ENCODE assay signal across 35 cellular contexts in genomic region chr4:122973465-122973864, GRCh38.
"Had no signal": no experiment of that assay in that cellular context is flagged by ENCODE, and none has a peak within 500 bp of the region (broad histone marks: within the 10 kb centered on the region; RNA-seq: fewer than 3 reads in every experiment).

No MANE protein-coding gene starts in this region.

- H3K27me3 ChIP-seq: MG63 had no signal

- DNase-seq: Karpas-422, Kasumi-1, MG63, MM.1S, MV-4-11, NCI-H1048, NCI-H1092, NCI-H1092 treated with DMSO at 0.1 percent for 48 hours, NCI-H1105, NCI-H1105 treated with DMSO at 0.1 percent for 48 hours, NCI-H1417, NCI-H1417 treated with DMSO at 0.1 percent for 48 hours, NCI-H1436, NCI-H1436 treated with DMSO at 0.1 percent for 48 hours, NCI-H146, NCI-H1694, NCI-H1694 treated with DMSO at 0.1 percent for 48 hours, NCI-H187, NCI-H187 treated with DMSO at 0.1 percent for 48 hours, NCI-H1930, NCI-H2029, NCI-H2029 treated with DMSO at 0.1 percent for 48 hours, NCI-H2081, NCI-H2081 treated with DMSO at 0.1 percent for 48 hours, NCI-H2107, NCI-H2171, NCI-H2171 treated with DMSO at 0.1 percent for 48 hours, NCI-H2227 treated with DMSO at 0.1 percent for 48 hours, NCI-H226, NCI-H345, NCI-H446, NCI-H446 treated with DMSO at 0.1 percent for 48 hours, NCI-H510A, NCI-H510A treated with DMSO at 0.1 percent for 48 hours, NCI-H524 had no signal

- H3K4me3 ChIP-seq: MG63 had no signal
